Comparison of ENCODE assay signal across 9 cellular contexts in the genomic region with DNA sequence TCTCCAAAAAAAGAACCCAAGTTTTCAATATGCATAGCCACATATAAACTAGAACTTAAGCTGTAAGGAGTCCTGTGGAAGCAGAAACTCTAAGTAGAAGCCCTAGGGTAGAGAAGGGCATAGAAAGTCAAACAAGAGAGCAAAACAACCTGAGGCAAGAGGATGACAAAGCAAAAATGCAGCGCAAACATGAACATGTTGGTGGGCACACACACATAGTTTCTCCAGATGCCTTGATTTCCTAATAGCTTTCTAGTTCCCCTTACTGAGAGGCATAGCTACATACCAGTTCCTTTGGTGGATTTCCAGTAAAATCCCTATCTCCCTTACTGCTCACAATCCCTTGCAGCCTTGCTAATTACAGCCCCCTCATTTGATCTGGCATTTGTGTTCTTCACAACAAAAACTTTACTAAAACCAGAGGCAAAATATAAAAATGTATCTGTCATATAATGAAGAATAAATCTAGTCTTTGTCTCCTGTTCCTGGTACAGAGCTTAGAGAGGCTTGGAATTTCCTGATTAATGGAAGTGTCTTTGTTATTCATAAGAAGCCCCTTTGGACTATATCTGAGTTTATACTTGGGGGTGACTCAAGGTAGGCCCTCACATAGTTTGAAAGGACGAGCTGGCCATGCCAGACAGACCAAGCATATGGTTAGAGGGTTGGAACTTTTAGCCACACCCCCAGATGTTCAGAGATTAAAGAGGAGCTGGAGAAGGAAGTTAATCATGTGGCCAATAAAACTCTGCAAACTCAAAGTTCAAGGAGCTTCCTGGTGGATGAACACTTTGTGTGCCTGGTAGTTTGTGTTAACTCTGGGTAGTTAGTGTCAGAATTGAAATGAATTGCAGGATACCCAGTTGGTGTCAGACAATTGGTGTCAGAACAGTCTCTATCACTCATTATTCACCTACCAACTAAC. TPM values are rescaled to one million over a fixed set of nuclear protein-coding genes. Genes with fewer than 3 reads are reported as not detected.
A peak's percentile ranks its signal among the peaks of the same experiment; 100 is the strongest.
DNase-seq lines count a peak whose midpoint lies in the region; FAIRE-seq and TF ChIP-seq lines count a peak whose summit lies in the region.
"Had no signal": no experiment of that assay in that cellular context is flagged by ENCODE, and none has a peak within 500 bp of the region (broad histone marks: within the 10 kb centered on the region; RNA-seq: fewer than 3 reads in every experiment).

No MANE protein-coding gene starts in this region.

- H3K27ac Mint-ChIP-seq in endodermal cell = peak overlapping the region; percentile 93
- H3K27ac Mint-ChIP-seq in immature natural killer cell = peak overlapping the region in 2 of 6 donors; percentile 8 to 71
- H3K27ac Mint-ChIP-seq: T-helper 2 cell treated with Interferon-gamma antibody and Interleukin-4, amounts not matched to agents 5 μg/mL and 100 μg/mL, for 36 hours had no signal

- peaks cover 61% of the 10 kb centered on the region for H3K36me3 ChIP-seq in endodermal cell (ENCODE audit: control insufficient read depth, insufficient read depth, low read length)

- no peak overlapping the region for H3K4me3 ChIP-seq in NB4 (ENCODE audit: low read depth, low read length)
- no peak overlapping the region for H3K4me3 ChIP-seq in endodermal cell (ENCODE audit: low read length)

- TF ChIP-seq POLR2A in NB4 (IDR thresholded peaks at IDR 0.05; ENCODE audit: extremely low read depth, insufficient read length) = no peak

- H3K9me3 ChIP-seq in endodermal cell (ENCODE audit: control insufficient read depth, low read length) = no peaks in the 10 kb centered on the region

- 73 to 92% methylated on average over 2 of the region's 2 CpGs for WGBS in endodermal cell (ENCODE audit: insufficient coverage in 1 of 2, insufficient read length in 1 of 2), 2 experiments

- H3K4me3 Mint-ChIP-seq in endodermal cell = no peak overlapping the region
- no peak overlapping the region for H3K4me3 Mint-ChIP-seq in immature natural killer cell
- H3K4me3 Mint-ChIP-seq: T-helper 2 cell treated with Interferon-gamma antibody and Interleukin-4, amounts not matched to agents 5 μg/mL and 100 μg/mL, for 36 hours had no signal

- peaks cover 53% of the 10 kb centered on the region for H3K4me1 Mint-ChIP-seq in endodermal cell
- peaks cover 0 to 5% of the 10 kb centered on the region in 2 donors for H3K4me1 Mint-ChIP-seq in immature natural killer cell

- H3K9ac ChIP-seq in endodermal cell (ENCODE audit: extremely low read depth, low read length, poor library complexity, severe bottlenecking) = no peak overlapping the region

- H3K9me3 Mint-ChIP-seq in endodermal cell (no peaks in the 10 kb centered on the region), immature natural killer cell (no peaks in the 10 kb centered on the region)
- H3K9me3 Mint-ChIP-seq: T-helper 2 cell treated with Interferon-gamma antibody and Interleukin-4, amounts not matched to agents 5 μg/mL and 100 μg/mL, for 36 hours had no signal

- peak; percentile 90 for DNase-seq in NB4 (ENCODE audit: low read depth)
- DNase-seq in endodermal cell = no peak
- peak; percentile 12 for DNase-seq in mucosa of gallbladder (ENCODE audit: low spot score)
- DNase-seq in stimulated activated naive CD4-positive, alpha-beta T cell treated with Interleukin-2 at 50 U/mL for 16 hours (lab: John Stamatoyannopoulos, UW) = no peak
- DNase-seq in RCC 7860 (ENCODE audit: low spot score) = no peak
- no peak for DNase-seq in immature natural killer cell
- no peak for DNase-seq in NK-92 (lab: John Stamatoyannopoulos, UW; ENCODE audit: unreplicated experiment)

- TF ChIP-seq CTCF in C4-2B (conservative IDR thresholded peaks at IDR 0.05) = no peak
- no peak for TF ChIP-seq CTCF in NB4 (IDR thresholded peaks at IDR 0.05; ENCODE audit: low read depth, low read length)
- TF ChIP-seq CTCF in endodermal cell (conservative IDR thresholded peaks at IDR 0.05) = no peak

- H3K27me3 Mint-ChIP-seq in endodermal cell (ENCODE audit: insufficient read depth) = no peaks in the 10 kb centered on the region
- peaks cover 0 to 8% (median 4%) of the 10 kb centered on the region in 3 donors for H3K27me3 Mint-ChIP-seq in immature natural killer cell (ENCODE audit: low read depth in 3 of 3)

- peak overlapping the region; percentile 67 for H3K27ac ChIP-seq in C4-2B
- no peak overlapping the region for H3K27ac ChIP-seq in endodermal cell (ENCODE audit: low read depth, low read length)

- H3K4me1 ChIP-seq in endodermal cell (ENCODE audit: control insufficient read depth, insufficient read depth, low read length) = no peaks in the 10 kb centered on the region

- peaks cover 72% of the 10 kb centered on the region for H3K36me3 Mint-ChIP-seq in endodermal cell (ENCODE audit: low read depth)
- H3K36me3 Mint-ChIP-seq in immature natural killer cell = no peaks in the 10 kb centered on the region

- H3K27me3 ChIP-seq in endodermal cell (ENCODE audit: control insufficient read depth, insufficient read depth, low read length, poor library complexity, severe bottlenecking) = no peaks in the 10 kb centered on the region

- no peak for FAIRE-seq in RCC 7860 (lab: Jason Lieb, UNC)

RNA-seq across cellular contexts. Expression of a gene that starts 52.7 kb away (rescaled TPM):
- total RNA-seq in endodermal cell (not detected), mucosa of gallbladder (not detected)
- polyA plus RNA-seq in endodermal cell (2013, experiment 1 of 2) = not detected
- polyA plus RNA-seq in endodermal cell (2013, experiment 2 of 2) = not detected
- polyA plus RNA-seq in immature natural killer cell = not detected

Comparison
In these comparisons a context has a peak if more than half of its experiments do, and no peak if none do; other contexts are left out.
1. DNase-seq: peak in NB4 (single experiment) and mucosa of gallbladder (single experiment); none in endodermal cell (single experiment), stimulated activated naive CD4-positive, alpha-beta T cell treated with Interleukin-2 at 50 U/mL for 16 hours (single experiment), RCC 7860 (single experiment), immature natural killer cell (0 of 3) and NK-92 (single experiment).